17 cellular contexts compared by ENCODE assay signal in the genomic region with DNA sequence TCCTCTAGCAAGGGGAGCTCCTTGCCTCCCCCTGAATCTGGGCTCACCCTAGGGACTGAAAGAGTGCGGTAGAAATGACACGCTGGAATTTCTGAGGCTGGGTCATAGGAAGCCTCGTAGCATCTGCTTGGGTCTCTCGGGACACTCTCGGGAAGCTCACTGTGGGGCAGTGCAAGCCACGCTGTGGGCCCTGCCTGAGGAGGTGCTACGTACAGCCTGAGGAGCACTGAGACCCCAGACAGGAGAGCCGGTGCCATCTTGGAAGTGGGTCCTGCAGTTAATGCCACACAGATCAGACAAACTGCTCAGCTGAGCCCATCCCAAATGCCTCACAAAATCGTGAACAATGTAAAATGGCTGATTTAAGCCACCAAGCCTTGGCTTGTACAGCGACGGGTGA. TPM values are rescaled to one million over a fixed set of nuclear protein-coding genes. Genes with fewer than 3 reads are reported as not detected.
DNase-seq lines count a peak whose midpoint lies in the region; ATAC-seq and TF ChIP-seq lines count a peak whose summit lies in the region.
"Had no signal": no experiment of that assay in that cellular context is flagged by ENCODE, and none has a peak within 500 bp of the region (broad histone marks: within the 10 kb centered on the region; RNA-seq: fewer than 3 reads in every experiment).

No MANE protein-coding gene starts in this region.

- no peak for DNase-seq in activated T-cell treated with anti-CD3 and anti-CD28 coated beads, Interleukin-2, amount 50 U/mL, for 4 hours
- DNase-seq in activated T-cell treated with anti-CD3 and anti-CD28 coated beads for 4 hours, result no peak
- peak; percentile 38 for DNase-seq in NB4 (ENCODE audit: low read depth)
- DNase-seq in NCI-H1048 (lab: John Stamatoyannopoulos, UW), result no peak
- no peak for DNase-seq in uterus
- no peak for DNase-seq in body of pancreas
- DNase-seq: activated CD4-positive, alpha-beta T cell treated with anti-CD3 and anti-CD28 coated beads for 4 hours; DMS53; lower lobe of right lung; MM.1S; NCI-H2171 treated with DMSO at 0.1 percent for 48 hours; stimulated activated CD4-positive, alpha-beta T cell treated with anti-CD3 and anti-CD28 coated beads, Interleukin-15, amount 100 ng/mL, for 24 hours had no signal

- peak overlapping the region in 2 of 5 experiments; percentile 11 to 28 for H3K27ac Mint-ChIP-seq in brain

- TF ChIP-seq POLR2A in NB4 (IDR thresholded peaks at IDR 0.05; ENCODE audit: extremely low read depth, insufficient read length), result no peak
- no peak for TF ChIP-seq POLR2A in uterus (IDR thresholded peaks at IDR 0.05)
- TF ChIP-seq POLR2A in body of pancreas (IDR thresholded peaks at IDR 0.05), result no peak

- H3K4me2 ChIP-seq in skeletal muscle satellite cell (ENCODE audit: low read length), result peak overlapping the region; percentile 23

- TF ChIP-seq CTCF in NB4 (IDR thresholded peaks at IDR 0.05; ENCODE audit: low read depth, low read length) (no peak), brain (conservative IDR thresholded peaks at IDR 0.05) (no peak), uterus (IDR thresholded peaks at IDR 0.05) (no peak), body of pancreas (IDR thresholded peaks at IDR 0.05) (no peak)

- H3K4me3 ChIP-seq in NB4 (ENCODE audit: low read depth, low read length) (peak overlapping the region; percentile 30), skeletal muscle satellite cell (ENCODE audit: low read length) (no peak overlapping the region), uterus (no peak overlapping the region), body of pancreas (no peak overlapping the region)
- H3K4me3 ChIP-seq: lower lobe of right lung had no signal

- H3K4me1 ChIP-seq in skeletal muscle satellite cell (ENCODE audit: control insufficient read depth, insufficient read depth, low read length) (peaks cover 62% of the 10 kb centered on the region), uterus (no peaks in the 10 kb centered on the region), body of pancreas (peaks cover 29% of the 10 kb centered on the region)
- H3K4me1 ChIP-seq: parathyroid adenoma had no signal

- ATAC-seq in activated T-cell treated with anti-CD3 and anti-CD28 coated beads, Interleukin-2, amount 50 U/mL, for 4 hours, result no peak
- ATAC-seq in body of pancreas, result no peak
- ATAC-seq: lower lobe of right lung, upper lobe of right lung had no signal

- intact Hi-C loops in uterus (cut with DNase I; ENCODE audit: low total_unique reads), result no loop called here
- intact Hi-C loops in body of pancreas (cut with DNase I), result no loop called here

- WGBS in body of pancreas, 2 donors, result 85 to 90% methylated on average over 3 to 11 of the region's 11 CpGs

- peak overlapping the region; percentile 3 for H3K9ac ChIP-seq in skeletal muscle satellite cell (ENCODE audit: low read depth, low read length)
- H3K9ac ChIP-seq: parathyroid adenoma had no signal

- peaks cover 25% of the 10 kb centered on the region for H3K36me3 ChIP-seq in skeletal muscle satellite cell (ENCODE audit: insufficient read depth, low read length)
- H3K36me3 ChIP-seq in uterus, result no peaks in the 10 kb centered on the region
- H3K36me3 ChIP-seq in body of pancreas (replicated peaks in 1 of 2; ENCODE audit: insufficient read depth in 1 of 2, low read depth in 2 of 2), result peaks cover 0 to 2% of the 10 kb centered on the region in 2 donors

- H3K27me3 ChIP-seq in skeletal muscle satellite cell (ENCODE audit: control insufficient read depth, insufficient read depth, low read length) (no peaks in the 10 kb centered on the region), uterus (no peaks in the 10 kb centered on the region), body of pancreas (no peaks in the 10 kb centered on the region)
- H3K27me3 ChIP-seq: dorsolateral prefrontal cortex, upper lobe of right lung had no signal

- H3K27ac ChIP-seq in uterus, result no peak overlapping the region
- H3K27ac ChIP-seq in body of pancreas, result no peak overlapping the region
- H3K27ac ChIP-seq: dorsolateral prefrontal cortex, lower lobe of right lung, parathyroid adenoma, upper lobe of right lung had no signal

- H3K4me3 Mint-ChIP-seq in activated T-cell treated with anti-CD3 and anti-CD28 coated beads, Interleukin-2, amount 50 U/mL, for 4 hours, result peak overlapping the region; percentile 95
- H3K4me3 Mint-ChIP-seq in brain, result peak overlapping the region; percentile 52 to 99 (median 85)

- H3K9me3 ChIP-seq in skeletal muscle satellite cell (replicated peaks; ENCODE audit: low read length) (no peaks in the 10 kb centered on the region), uterus (no peaks in the 10 kb centered on the region), body of pancreas (no peaks in the 10 kb centered on the region)
- H3K9me3 ChIP-seq: lower lobe of right lung, upper lobe of right lung had no signal

- H3K27me3 Mint-ChIP-seq in activated T-cell treated with anti-CD3 and anti-CD28 coated beads, Interleukin-2, amount 50 U/mL, for 4 hours (ENCODE audit: low read depth), result no peaks in the 10 kb centered on the region
- H3K27me3 Mint-ChIP-seq in brain, result peaks cover 3% of the 10 kb centered on the region

- H3K9me3 Mint-ChIP-seq in activated T-cell treated with anti-CD3 and anti-CD28 coated beads, Interleukin-2, amount 50 U/mL, for 4 hours, result peaks cover 2% of the 10 kb centered on the region
- peaks cover 0 to 16% (median 10%) of the 10 kb centered on the region in 5 experiments for H3K9me3 Mint-ChIP-seq in brain

- H3K36me3 Mint-ChIP-seq in activated T-cell treated with anti-CD3 and anti-CD28 coated beads, Interleukin-2, amount 50 U/mL, for 4 hours (ENCODE audit: insufficient read depth), result peaks cover 20% of the 10 kb centered on the region
- H3K36me3 Mint-ChIP-seq in brain, result peaks cover 32% of the 10 kb centered on the region

- peaks cover 56% of the 10 kb centered on the region for H3K4me1 Mint-ChIP-seq in activated T-cell treated with anti-CD3 and anti-CD28 coated beads, Interleukin-2, amount 50 U/mL, for 4 hours (ENCODE audit: low read depth)
- peaks cover 70% of the 10 kb centered on the region for H3K4me1 Mint-ChIP-seq in brain

RNA-seq across cellular contexts. Expression of gene MRPL36, which starts 1.8 kb away (rescaled TPM):
- 10 to 100 TPM; 72.8 to 85.9 (median 77.8) TPM for total RNA-seq in activated T-cell treated with anti-CD3 and anti-CD28 coated beads, Interleukin-2, amount 50 U/mL, for 4 hours
- 59.0 TPM for polyA plus RNA-seq in brain (ENCODE audit: insufficient read depth, low read depth, low replicate concordance)
- 54.8 and 71.0 TPM in 2 replicates for total RNA-seq in skeletal muscle satellite cell (2012; rRNA removed)
- total RNA-seq in uterus (100 to 1,000 TPM in 1 of 4 donors, 10 to 100 TPM in 3; 14.4 to 107 (median 31.6) TPM), body of pancreas (10 to 100 TPM in 1 of 2 donors, 1 to 10 TPM in 1; 4.9 to 16.3 TPM)

RNA-seq across cellular contexts. Expression of gene NDUFS6, which starts 3.4 kb away (rescaled TPM):
- 10 to 100 TPM; 55.6 to 64.9 (median 61.4) TPM for total RNA-seq in activated T-cell treated with anti-CD3 and anti-CD28 coated beads, Interleukin-2, amount 50 U/mL, for 4 hours
- 95.6 TPM for polyA plus RNA-seq in brain (ENCODE audit: insufficient read depth, low read depth, low replicate concordance)
- total RNA-seq in skeletal muscle satellite cell (2012; rRNA removed), result 28.8 and 35.5 TPM in 2 replicates
- 10 to 100 TPM in 3 of 4 donors, 1 to 10 TPM in 1; 8.5 to 17.9 (median 14.6) TPM for total RNA-seq in uterus
- total RNA-seq in body of pancreas, result 10 to 100 TPM; 12.5 to 41.9 TPM
